Comparison of ENCODE assay signal across 8 cellular contexts in the genomic region with DNA sequence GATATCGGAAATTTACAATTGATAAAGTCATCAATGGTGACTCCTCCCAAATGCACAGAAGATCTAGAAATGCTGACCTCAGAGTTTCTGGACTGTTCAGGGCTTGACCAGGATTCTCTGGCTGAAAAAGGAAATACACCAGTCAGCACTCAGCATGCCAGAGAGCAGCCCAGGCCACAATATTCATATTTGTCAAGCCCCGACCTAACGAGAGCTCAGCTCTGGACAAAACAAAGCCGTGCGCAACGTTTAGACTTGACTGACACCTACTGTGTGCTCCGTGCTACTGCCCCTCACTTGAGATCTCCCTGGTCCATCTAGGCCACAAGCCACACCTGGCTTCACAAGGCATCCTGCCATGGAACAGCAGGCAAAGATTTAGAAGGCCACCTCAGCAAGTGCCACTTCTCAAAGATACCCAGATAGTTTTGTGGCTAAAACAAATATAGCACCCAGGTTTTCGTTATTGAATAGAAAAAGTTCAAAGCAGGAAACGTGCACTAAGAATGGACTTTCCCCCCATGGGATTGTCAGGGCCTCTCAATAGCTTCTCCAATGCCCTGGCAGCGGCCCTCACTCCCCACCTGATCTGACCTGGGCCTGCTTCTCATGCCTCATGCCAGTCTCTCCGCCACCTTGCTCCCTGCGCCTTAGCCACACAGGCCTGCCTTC.
DNase-seq lines count a peak whose midpoint lies in the region; ATAC-seq and TF ChIP-seq lines count a peak whose summit lies in the region.

No MANE protein-coding gene starts in this region.

- peak; percentile 27 for TF ChIP-seq CTCF in astrocyte of the cerebellum (IDR thresholded peaks at IDR 0.05; ENCODE audit: low read depth, low read length, missing control alignments)

- no peak overlapping the region for H3K4me2 ChIP-seq in mesenchymal stem cell (ENCODE audit: low read length, poor library complexity, severe bottlenecking)

- no peaks in the 10 kb centered on the region for H3K9me3 ChIP-seq in CD4-positive, CD25-positive, alpha-beta regulatory T cell (ENCODE audit: control insufficient read depth in 2 of 2, low read length in 2 of 2)
- H3K9me3 ChIP-seq in mesenchymal stem cell (ENCODE audit: control insufficient read depth, low read length): no peaks in the 10 kb centered on the region

- no peak overlapping the region for H2BK12ac ChIP-seq in mesenchymal stem cell (ENCODE audit: low read length in 2 of 2)

- H3K27me3 ChIP-seq in CD4-positive, CD25-positive, alpha-beta regulatory T cell (ENCODE audit: control insufficient read depth, insufficient read depth, low read length): no peaks in the 10 kb centered on the region
- H3K27me3 ChIP-seq in mesenchymal stem cell (ENCODE audit: control insufficient read depth in 1 of 2, insufficient read depth in 1 of 2, low read length in 2 of 2): no peaks in the 10 kb centered on the region

- H4K91ac ChIP-seq in mesenchymal stem cell (ENCODE audit: low read length): peak overlapping the region; percentile 10

- peaks cover 14% of the 10 kb centered on the region for H3K36me3 ChIP-seq in CD4-positive, CD25-positive, alpha-beta regulatory T cell (ENCODE audit: control insufficient read depth, insufficient read depth, low read length)
- H3K36me3 ChIP-seq in mesenchymal stem cell (ENCODE audit: control insufficient read depth in 1 of 2, insufficient read depth in 2 of 2, low read depth in 1 of 2, low read length in 2 of 2): no peaks in the 10 kb centered on the region

- H3K14ac ChIP-seq in mesenchymal stem cell (ENCODE audit: low read length in 2 of 2): peak overlapping the region in 1 of 2 experiments; percentile 35

- peaks cover 46% of the 10 kb centered on the region for H3K36me3 Mint-ChIP-seq in CD4-positive, CD25-positive, alpha-beta regulatory T cell

- peak overlapping the region in 1 of 2 experiments; percentile 28 for H3K4ac ChIP-seq in mesenchymal stem cell (ENCODE audit: low read depth in 1 of 2, low read length in 2 of 2)

- no peak overlapping the region for H3K9ac ChIP-seq in mesenchymal stem cell (ENCODE audit: low read length)

- no peaks in the 10 kb centered on the region for H3K27me3 Mint-ChIP-seq in CD4-positive, CD25-positive, alpha-beta regulatory T cell

- H3K27ac ChIP-seq in CD4-positive, CD25-positive, alpha-beta regulatory T cell (ENCODE audit: insufficient read depth, low read length, poor library complexity, severe bottlenecking): peak overlapping the region; percentile 96
- no peak overlapping the region for H3K27ac ChIP-seq in mesenchymal stem cell (ENCODE audit: low read length, poor library complexity, severe bottlenecking)

- ATAC-seq in CD4-positive, CD25-positive, alpha-beta regulatory T cell (ENCODE audit: low read depth in 2 of 2): peak; percentile 43 to 52
- ATAC-seq in GM19035 (IDR thresholded peaks at IDR 0.05; ENCODE audit: unreplicated experiment): peak; percentile 53
- peak; percentile 54 for ATAC-seq in HG03469 (IDR thresholded peaks at IDR 0.05; ENCODE audit: unreplicated experiment)

- no peak overlapping the region for H2AK5ac ChIP-seq in mesenchymal stem cell (ENCODE audit: low read length, severe bottlenecking)

- H2BK5ac ChIP-seq in mesenchymal stem cell (ENCODE audit: low read depth, low read length, poor library complexity, severe bottlenecking): no peak overlapping the region

- peak in 2 of 3 donors; percentile 28 to 41 for DNase-seq in CD4-positive, CD25-positive, alpha-beta regulatory T cell
- DNase-seq in astrocyte of the cerebellum (ENCODE audit: low read depth): no peak
- DNase-seq in mesenchymal stem cell: no peak
- DNase-seq in NCI-H446 treated with DMSO at 0.1 percent for 48 hours (lab: John Stamatoyannopoulos, UW): no peak
- no peak for DNase-seq in midbrain (lab: John Stamatoyannopoulos, UW)
- no peak for DNase-seq in NCI-H2196 (lab: John Stamatoyannopoulos, UW; ENCODE audit: unreplicated experiment)

- no peak overlapping the region for H2BK15ac ChIP-seq in mesenchymal stem cell (ENCODE audit: low read depth, poor library complexity, severe bottlenecking)

- WGBS in mesenchymal stem cell: 71% methylated on average over 12 of the region's 12 CpGs

- no peak overlapping the region for H3K18ac ChIP-seq in mesenchymal stem cell (ENCODE audit: low read depth in 1 of 2, low read length in 2 of 2)

- peak overlapping the region; percentile 62 to 83 (median 70) for H3K4me3 Mint-ChIP-seq in CD4-positive, CD25-positive, alpha-beta regulatory T cell

- H3K23ac ChIP-seq in mesenchymal stem cell (ENCODE audit: low read length in 2 of 2): no peak overlapping the region

- peaks cover 0 to 3% (median 0%) of the 10 kb centered on the region in 7 donors for H3K9me3 Mint-ChIP-seq in CD4-positive, CD25-positive, alpha-beta regulatory T cell

- peak overlapping the region; percentile 82 for H3K4me3 ChIP-seq in CD4-positive, CD25-positive, alpha-beta regulatory T cell (ENCODE audit: low read depth, low read length)
- H3K4me3 ChIP-seq in astrocyte of the cerebellum (ENCODE audit: low read depth, low read length): no peak overlapping the region
- H3K4me3 ChIP-seq in mesenchymal stem cell (ENCODE audit: insufficient read depth in 1 of 2, low read depth in 1 of 2, low read length in 2 of 2): no peak overlapping the region

- H2BK120ac ChIP-seq in mesenchymal stem cell (ENCODE audit: low read depth, low read length): no peak overlapping the region

- in situ Hi-C loops in astrocyte of the cerebellum (cut with HindIII; ENCODE audit: low sequenced_read_pairs): no loop called here

- H3K4me1 Mint-ChIP-seq in CD4-positive, CD25-positive, alpha-beta regulatory T cell: peaks cover 60 to 95% (median 86%) of the 10 kb centered on the region in 4 donors

- peaks cover 100% of the 10 kb centered on the region for H3K4me1 ChIP-seq in CD4-positive, CD25-positive, alpha-beta regulatory T cell (ENCODE audit: control insufficient read depth, insufficient read depth, low read length, poor library complexity, severe bottlenecking)
- H3K4me1 ChIP-seq in mesenchymal stem cell (ENCODE audit: control insufficient read depth, insufficient read depth, low read depth, low read length): peaks cover 14% of the 10 kb centered on the region

- H3K79me1 ChIP-seq in mesenchymal stem cell (replicated peaks; ENCODE audit: low read length, poor library complexity, severe bottlenecking): peaks cover 30% of the 10 kb centered on the region

- peak overlapping the region; percentile 43 for H4K8ac ChIP-seq in mesenchymal stem cell (ENCODE audit: low read length)

- peak overlapping the region; percentile 95 to 97 (median 96) for H3K27ac Mint-ChIP-seq in CD4-positive, CD25-positive, alpha-beta regulatory T cell

- H2AFZ ChIP-seq in mesenchymal stem cell (ENCODE audit: low read depth, low read length): no peak overlapping the region

Comparison
In these comparisons a context has a peak if more than half of its experiments do, and no peak if none do; other contexts are left out.
1. DNase-seq: peak in CD4-positive, CD25-positive, alpha-beta regulatory T cell (2 of 3); none in astrocyte of the cerebellum (single experiment), mesenchymal stem cell (single experiment), NCI-H446 treated with DMSO at 0.1 percent for 48 hours (single experiment), midbrain (single experiment) and NCI-H2196 (single experiment).
2. Peak in every context shown above with its lines, with median percentiles within 50 percentile points of each other: ATAC-seq.